ENCODE assay signal across 26 cellular contexts in genomic region chr16:57845115-57845514, GRCh38. TPM values are rescaled to one million over a fixed set of nuclear protein-coding genes. Genes with fewer than 3 reads are reported as not detected.
"Had no signal": no experiment of that assay in that cellular context is flagged by ENCODE, and none has a peak within 500 bp of the region (broad histone marks: within the 10 kb centered on the region; RNA-seq: fewer than 3 reads in every experiment).

No MANE protein-coding gene starts in this region.

- H3K4me1 ChIP-seq: esophagus muscularis mucosa, heart right ventricle had no signal

- ATAC-seq: heart right ventricle; left ventricle myocardium superior; naive thymus-derived CD8-positive, alpha-beta T cell; sciatic nerve; stimulated activated effector memory CD8-positive, alpha-beta T cell treated with anti-CD3 and anti-CD28 coated beads, Interleukin-12 subunit alpha, Interleukin-12 subunit beta, amount 100 ng/mL, for 72 hours had no signal

- H3K36me3 ChIP-seq: esophagus muscularis mucosa, heart right ventricle, thoracic aorta had no signal

- H3K9me3 ChIP-seq: esophagus muscularis mucosa, heart right ventricle, thoracic aorta had no signal

- FAIRE-seq: islet of Langerhans, urothelium cell line had no signal

- H3K27me3 ChIP-seq: esophagus muscularis mucosa, heart right ventricle had no signal

- H3K4me3 ChIP-seq: esophagus muscularis mucosa, heart right ventricle, skin epidermis, thoracic aorta had no signal

- DNase-seq: activated CD4-positive, alpha-beta memory T cell treated with anti-CD3 and anti-CD28 coated beads, Interleukin-2, amount 10 ng/mL, durations not matched to agents 7 days and 5 days; activated CD4-positive, alpha-beta T cell treated with anti-CD3 and anti-CD28 coated beads for 1 hour; activated CD4-positive, alpha-beta T cell treated with anti-CD3 and anti-CD28 coated beads, Interleukin-2, amount 10 ng/mL, durations not matched to agents 7 days and 5 days; activated CD8-positive, alpha-beta memory T cell treated with anti-CD3 and anti-CD28 coated beads, Interleukin-2, amount 50 U/mL, for 48 hours; activated gamma-delta T cell; activated naive CD4-positive, alpha-beta T cell treated with anti-CD3 and anti-CD28 coated beads, Interleukin-2, amount 10 ng/mL, durations not matched to agents 7 days and 5 days; activated T-cell treated with anti-CD3 and anti-CD28 coated beads, Interleukin-2, amount 50 U/mL, for 24 hours; amniotic stem cell; endodermal cell; foreskin melanocyte; heart right ventricle; left ventricle myocardium superior; mammary epithelial cell; naive thymus-derived CD8-positive, alpha-beta T cell; occipital lobe; posterior cingulate gyrus; stimulated activated CD4-positive, alpha-beta T cell treated with anti-CD3 and anti-CD28 coated beads, Interleukin-4, amount 100 ng/mL, for 24 hours; T-helper 9 cell had no signal

- H3K27ac ChIP-seq: esophagus muscularis mucosa, heart right ventricle, skin epidermis, thoracic aorta had no signal

RNA-seq across cellular contexts. Expression of gene KIFC3, which starts 42.8 kb away (rescaled TPM):
- total RNA-seq: activated CD4-positive, alpha-beta memory T cell treated with anti-CD3 and anti-CD28 coated beads, Interleukin-2, amount 10 ng/mL, durations not matched to agents 7 days and 5 days; activated CD4-positive, alpha-beta T cell treated with anti-CD3 and anti-CD28 coated beads, Interleukin-2, amount 10 ng/mL, durations not matched to agents 7 days and 5 days; T-helper 1 cell treated with Interleukin-12 subunit alpha and Interleukin-12 subunit beta and Interleukin-4 antibody, amounts not matched to agents 30 ng/mL and 1 ng/mL, for 36 hours had no signal
